Comparison of ENCODE assay signal across 8 cellular contexts in genomic region chr22:29305836-29306174, GRCh38. TPM values are rescaled to one million over a fixed set of nuclear protein-coding genes. Genes with fewer than 3 reads are reported as not detected.
DNase-seq lines count a peak whose midpoint lies in the region; ATAC-seq and TF ChIP-seq lines count a peak whose summit lies in the region.

No MANE protein-coding gene starts in this region.

- H3K4me1 ChIP-seq in BLaER1 (peaks cover 75% of the 10 kb centered on the region), ascending aorta (peaks cover 26 to 47% of the 10 kb centered on the region in 2 donors)

- peaks cover 49% of the 10 kb centered on the region for H4K20me1 ChIP-seq in BLaER1

- no peak for TF ChIP-seq CTCF in nephron (IDR thresholded peaks at IDR 0.05; ENCODE audit: unreplicated experiment in 3 of 3)
- no peak for TF ChIP-seq CTCF in ascending aorta (IDR thresholded peaks at IDR 0.05)
- no peak for TF ChIP-seq CTCF in lower leg skin (IDR thresholded peaks at IDR 0.05)

- H3K36me3 Mint-ChIP-seq in IgD-negative memory B cell (no peaks in the 10 kb centered on the region), nephron (ENCODE audit: low read depth) (peaks cover 8% of the 10 kb centered on the region)
- peaks cover 15% of the 10 kb centered on the region for H3K36me3 Mint-ChIP-seq in central memory CD8-positive, alpha-beta T cell (ENCODE audit: insufficient read depth)

- H3K27me3 ChIP-seq in BLaER1 (peaks cover 39% of the 10 kb centered on the region), ascending aorta (no peaks in the 10 kb centered on the region)

- H3K36me3 ChIP-seq in BLaER1 (peaks cover 10% of the 10 kb centered on the region), ascending aorta (peaks cover 2 to 5% of the 10 kb centered on the region in 2 donors)

- TF ChIP-seq POLR2A in lower leg skin (IDR thresholded peaks at IDR 0.05): no peak

- 48 to 49% methylated on average over 6 to 7 of the region's 7 CpGs for WGBS in lower leg skin, 2 donors

- ATAC-seq in central memory CD8-positive, alpha-beta T cell (replicated peaks; ENCODE audit: extremely low read depth, poor library complexity, severe bottlenecking): no peak
- no peak for ATAC-seq in HG03097 (IDR thresholded peaks at IDR 0.05; ENCODE audit: low FRiP score, unreplicated experiment)
- no peak for ATAC-seq in GM19467 (IDR thresholded peaks at IDR 0.05; ENCODE audit: unreplicated experiment)

- H3K27ac ChIP-seq in BLaER1 (no peak overlapping the region), ascending aorta (peak overlapping the region in 1 of 2 donors; percentile 83)

- H3K9ac ChIP-seq in BLaER1: no peak overlapping the region

- H3K4me1 Mint-ChIP-seq in IgD-negative memory B cell (peaks cover 4 to 8% (median 4%) of the 10 kb centered on the region in 3 donors), nephron (no peaks in the 10 kb centered on the region)
- peaks cover 19% of the 10 kb centered on the region for H3K4me1 Mint-ChIP-seq in central memory CD8-positive, alpha-beta T cell

- intact Hi-C loops in ascending aorta (cut with DNase I): loop anchor here (1.0 kb wide), 1 partner anchor 39 kb away; the partner anchor contains the start of gene RHBDD3
- intact Hi-C loops in lower leg skin (cut with DNase I; ENCODE audit: low total_unique reads): no loop called here

- H3K4me3 Mint-ChIP-seq in IgD-negative memory B cell (peak overlapping the region in 3 of 4 donors; percentile 75 to 92 (median 88)), nephron (peak overlapping the region; percentile 84 to 88 (median 85))
- peak overlapping the region; percentile 79 for H3K4me3 Mint-ChIP-seq in central memory CD8-positive, alpha-beta T cell

- peaks cover 21% of the 10 kb centered on the region for H3K27me3 Mint-ChIP-seq in IgD-negative memory B cell
- peaks cover 14% of the 10 kb centered on the region for H3K27me3 Mint-ChIP-seq in central memory CD8-positive, alpha-beta T cell
- peaks cover 3% of the 10 kb centered on the region for H3K27me3 Mint-ChIP-seq in nephron (ENCODE audit: low read depth)

- no peaks in the 10 kb centered on the region for H3K9me3 ChIP-seq in BLaER1
- no peaks in the 10 kb centered on the region for H3K9me3 ChIP-seq in ascending aorta

- DNase-seq in central memory CD8-positive, alpha-beta T cell (ENCODE audit: low spot score in 2 of 2): no peak
- no peak for DNase-seq in ascending aorta (ENCODE audit: low spot score in 2 of 2)
- DNase-seq in lower leg skin (ENCODE audit: low spot score in 2 of 2): no peak

- H3K9me3 Mint-ChIP-seq in IgD-negative memory B cell (no peaks in the 10 kb centered on the region), nephron (no peaks in the 10 kb centered on the region)
- no peaks in the 10 kb centered on the region for H3K9me3 Mint-ChIP-seq in central memory CD8-positive, alpha-beta T cell

- peak overlapping the region; percentile 73; the same call in 1 of the 2 replicates for H3K4me3 ChIP-seq in BLaER1
- peak overlapping the region in 1 of 2 donors; percentile 80 for H3K4me3 ChIP-seq in ascending aorta
- H3K4me3 ChIP-seq in lower leg skin (ENCODE audit: low read depth, poor library complexity, severe bottlenecking): no peak overlapping the region

- peak overlapping the region; percentile 100 for H3K4me2 ChIP-seq in BLaER1

- H3K27ac Mint-ChIP-seq in IgD-negative memory B cell (no peak overlapping the region), nephron (peak overlapping the region in 2 of 3 experiments; percentile 55 to 90)
- peak overlapping the region; percentile 74 for H3K27ac Mint-ChIP-seq in central memory CD8-positive, alpha-beta T cell (ENCODE audit: low read depth)

RNA-seq across cellular contexts. Expression of gene GAS2L1, which starts 0.6 kb away (rescaled TPM):
- 0.46 TPM for polyA plus RNA-seq in IgD-negative memory B cell
- 99.3 TPM for total RNA-seq in ascending aorta
- total RNA-seq in lower leg skin: 10 to 100 TPM; 58.0 to 75.0 (median 67.8) TPM

RNA-seq across cellular contexts. Expression of gene RASL10A, which starts 9.7 kb away (rescaled TPM):
- not detected for polyA plus RNA-seq in IgD-negative memory B cell
- not detected for total RNA-seq in ascending aorta
- total RNA-seq in lower leg skin: 1 to 10 TPM in 2 of 4 donors, under 1 TPM in 2; 0.17 to 2.9 (median 0.80) TPM

RNA-seq across cellular contexts. Expression of gene EWSR1, which starts 37.7 kb away (rescaled TPM):
- polyA plus RNA-seq in IgD-negative memory B cell: 211 TPM
- total RNA-seq in ascending aorta (133 TPM), lower leg skin (100 to 1,000 TPM; 128 to 169 (median 149) TPM)

RNA-seq across cellular contexts. Expression of gene RHBDD3, which starts 38.0 kb away (rescaled TPM):
- polyA plus RNA-seq in IgD-negative memory B cell: 9.7 TPM
- 254 TPM for total RNA-seq in ascending aorta
- total RNA-seq in lower leg skin: 10 to 100 TPM in 3 of 4 donors, 1 to 10 TPM in 1; 8.9 to 24.1 (median 20.5) TPM

Comparison
In these comparisons a context has a peak if more than half of its experiments do, and no peak if none do; other contexts are left out.
1. H3K27ac Mint-ChIP-seq: peak in central memory CD8-positive, alpha-beta T cell (single experiment) and nephron (2 of 3); none in IgD-negative memory B cell (0 of 3).
2. Peak in every context shown above with its lines, with median percentiles within 50 percentile points of each other: H3K4me3 Mint-ChIP-seq.